In genomic region chr7:100243385-100243784, GRCh38 we compare ENCODE assay signal across 8 cellular contexts. TPM values are rescaled to one million over a fixed set of nuclear protein-coding genes. Genes with fewer than 3 reads are reported as not detected.
DNase-seq lines count a peak whose midpoint lies in the region; ATAC-seq lines count a peak whose summit lies in the region.
"Not testable (repeated sequence)": the region's sequence is repeated elsewhere in the genome, so short reads cannot be mapped to it uniquely, and the experiment has no call there.

No MANE protein-coding gene starts in this region.

- ATAC-seq in GM21529 (IDR thresholded peaks at IDR 0.05; ENCODE audit: unreplicated experiment): peak; percentile 77
- ATAC-seq in activated T-cell treated with anti-CD3 and anti-CD28 coated beads, Interleukin-2, amount 50 U/mL, for 72 hours (replicated peaks in 1 of 2): peak; percentile 87 to 96

- peak overlapping the region; percentile 32 for H3K27ac Mint-ChIP-seq in activated T-cell treated with anti-CD3 and anti-CD28 coated beads, Interleukin-2, amount 50 U/mL, for 72 hours
- H3K27ac Mint-ChIP-seq in dendritic cell treated with granulocyte-macrophage colony-stimulating factor and Interleukin-4, amounts not matched to agents 40 ng/mL and 50 ng/mL, for 4 days: peak overlapping the region; percentile 43

- H3K27me3 Mint-ChIP-seq in activated T-cell treated with anti-CD3 and anti-CD28 coated beads, Interleukin-2, amount 50 U/mL, for 72 hours (ENCODE audit: low read depth); dendritic cell treated with granulocyte-macrophage colony-stimulating factor and Interleukin-4, amounts not matched to agents 40 ng/mL and 50 ng/mL, for 4 days: not testable (repeated sequence)

- peak overlapping the region; percentile 19 to 58 for H3K4me3 Mint-ChIP-seq in activated T-cell treated with anti-CD3 and anti-CD28 coated beads, Interleukin-2, amount 50 U/mL, for 72 hours
- H3K4me3 Mint-ChIP-seq in dendritic cell treated with granulocyte-macrophage colony-stimulating factor and Interleukin-4, amounts not matched to agents 40 ng/mL and 50 ng/mL, for 4 days: not testable (repeated sequence)

- peaks cover 38% of the 10 kb centered on the region for H3K4me1 Mint-ChIP-seq in activated T-cell treated with anti-CD3 and anti-CD28 coated beads, Interleukin-2, amount 50 U/mL, for 72 hours (ENCODE audit: low read depth)
- H3K4me1 Mint-ChIP-seq in dendritic cell treated with granulocyte-macrophage colony-stimulating factor and Interleukin-4, amounts not matched to agents 40 ng/mL and 50 ng/mL, for 4 days (ENCODE audit: low read depth): peaks cover 19% of the 10 kb centered on the region

- DNase-seq in CD1c-positive myeloid dendritic cell (ENCODE audit: extremely low spot score) (peak; percentile 40), MV-4-11 (lab: John Stamatoyannopoulos, UW) (peak; percentile 7), lung microvascular endothelial cell (ENCODE audit: low read depth in 2 of 2) (peak; percentile 53 to 71)
- DNase-seq in activated CD4-positive, CD25-positive, alpha-beta regulatory T cell (lab: John Stamatoyannopoulos, UW): peak in 3 of 4 experiments; percentile 35 to 45 (median 42)
- peak; percentile 75 to 78 for DNase-seq in activated T-cell treated with anti-CD3 and anti-CD28 coated beads, Interleukin-2, amount 50 U/mL, for 72 hours
- peak in 2 of 3 experiments; percentile 40 to 54 for DNase-seq in stimulated activated CD4-positive, alpha-beta T cell treated with anti-CD3 and anti-CD28 coated beads, TNF-alpha, amount 100 ng/mL, for 24 hours (ENCODE audit: low read depth in 3 of 3)

- not testable (repeated sequence) for H3K9me3 Mint-ChIP-seq in activated T-cell treated with anti-CD3 and anti-CD28 coated beads, Interleukin-2, amount 50 U/mL, for 72 hours; dendritic cell treated with granulocyte-macrophage colony-stimulating factor and Interleukin-4, amounts not matched to agents 40 ng/mL and 50 ng/mL, for 4 days

- H3K36me3 Mint-ChIP-seq in activated T-cell treated with anti-CD3 and anti-CD28 coated beads, Interleukin-2, amount 50 U/mL, for 72 hours (ENCODE audit: insufficient read depth in 2 of 2); dendritic cell treated with granulocyte-macrophage colony-stimulating factor and Interleukin-4, amounts not matched to agents 40 ng/mL and 50 ng/mL, for 4 days (ENCODE audit: low read depth): not testable (repeated sequence)

- intact Hi-C loops in dendritic cell treated with granulocyte-macrophage colony-stimulating factor and Interleukin-4, amounts not matched to agents 40 ng/mL and 50 ng/mL, for 4 days (cut with micrococcal nuclease): not testable (repeated sequence)

RNA-seq across cellular contexts. Expression of gene PVRIG, which starts 23.6 kb away (rescaled TPM):
- total RNA-seq in activated T-cell treated with anti-CD3 and anti-CD28 coated beads, Interleukin-2, amount 50 U/mL, for 72 hours: 10 to 100 TPM; 26.7 to 34.4 TPM
- not detected in 2 replicates for total RNA-seq in lung microvascular endothelial cell

Comparison
In these comparisons a context has a peak if more than half of its experiments do, and no peak if none do; other contexts are left out.
1. Peak in every context shown above with its lines: DNase-seq and ATAC-seq.
2. DNase-seq: peak in every context shown above with its lines; median percentile 76 in activated T-cell treated with anti-CD3 and anti-CD28 coated beads, Interleukin-2, amount 50 U/mL, for 72 hours; 62 in lung microvascular endothelial cell; 47 in stimulated activated CD4-positive, alpha-beta T cell treated with anti-CD3 and anti-CD28 coated beads, TNF-alpha, amount 100 ng/mL, for 24 hours; 42 in activated CD4-positive, CD25-positive, alpha-beta regulatory T cell; 40 in CD1c-positive myeloid dendritic cell; 7 in MV-4-11.
3. RNA of gene PVRIG, which starts 23.6 kb away (total RNA-seq): 26.7 to 34.4 TPM in activated T-cell treated with anti-CD3 and anti-CD28 coated beads, Interleukin-2, amount 50 U/mL, for 72 hours; not detected in lung microvascular endothelial cell; every median in the first group is over 10 times any median in the second.